3 cellular contexts compared by ENCODE assay signal in the genomic region with DNA sequence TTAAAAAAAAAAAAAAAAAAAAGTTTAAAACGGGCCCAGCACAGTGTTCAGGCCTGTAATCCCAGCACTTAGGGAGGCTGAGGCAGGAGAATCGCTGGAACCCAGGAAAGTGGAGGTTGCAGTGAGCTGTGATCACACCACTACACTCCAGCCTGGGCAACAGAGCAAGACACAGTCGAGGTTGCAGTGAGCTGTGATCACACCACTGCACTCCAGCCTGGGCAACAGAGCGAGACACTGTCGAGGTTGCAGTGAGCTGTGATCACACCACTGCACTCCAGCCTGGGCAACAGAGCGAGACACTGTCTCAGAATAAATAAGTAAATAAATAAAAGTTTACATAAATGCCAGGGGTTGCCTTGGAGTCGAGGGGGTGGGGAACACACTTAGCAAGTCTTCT. TPM values are rescaled to one million over a fixed set of nuclear protein-coding genes. Genes with fewer than 3 reads are reported as not detected.
"Had no signal": no experiment of that assay in that cellular context is flagged by ENCODE, and none has a peak within 500 bp of the region (broad histone marks: within the 10 kb centered on the region; RNA-seq: fewer than 3 reads in every experiment).

No MANE protein-coding gene starts in this region.

RNA-seq across cellular contexts. Expression of gene FBLL1, which starts 5.2 kb away (rescaled TPM):
- total RNA-seq: naive thymus-derived CD8-positive, alpha-beta T cell; natural killer cell; right cardiac atrium had no signal
- polyA plus RNA-seq: naive thymus-derived CD8-positive, alpha-beta T cell had no signal
